Comparison of ENCODE assay signal across 9 cellular contexts in genomic region chr4:99405433-99406115, GRCh38. TPM values are rescaled to one million over a fixed set of nuclear protein-coding genes. Genes with fewer than 3 reads are reported as not detected.
A peak's percentile ranks its signal among the peaks of the same experiment; 100 is the strongest.
DNase-seq lines count a peak whose midpoint lies in the region; ATAC-seq and TF ChIP-seq lines count a peak whose summit lies in the region.
"Had no signal": no experiment of that assay in that cellular context is flagged by ENCODE, and none has a peak within 500 bp of the region (broad histone marks: within the 10 kb centered on the region; RNA-seq: fewer than 3 reads in every experiment).

No MANE protein-coding gene starts in this region.

- no peak overlapping the region for H2AK5ac ChIP-seq in mesenchymal stem cell (ENCODE audit: low read length, severe bottlenecking)

- no peaks in the 10 kb centered on the region for H3K36me3 ChIP-seq in CD8-positive, alpha-beta memory T cell (ENCODE audit: insufficient read depth, low read length)
- H3K36me3 ChIP-seq in effector memory CD4-positive, alpha-beta T cell (ENCODE audit: control insufficient read depth, insufficient read depth, low read length), result no peaks in the 10 kb centered on the region
- H3K36me3 ChIP-seq in mesenchymal stem cell (ENCODE audit: control insufficient read depth in 1 of 2, insufficient read depth in 2 of 2, low read depth in 1 of 2, low read length in 2 of 2), result no peaks in the 10 kb centered on the region

- no peak overlapping the region for H4K8ac ChIP-seq in mesenchymal stem cell (ENCODE audit: low read length)

- no peak overlapping the region for H2BK12ac ChIP-seq in mesenchymal stem cell (ENCODE audit: low read length in 2 of 2)

- no peak overlapping the region for H3K14ac ChIP-seq in mesenchymal stem cell (ENCODE audit: low read length in 2 of 2)

- no peak overlapping the region for H3K4me2 ChIP-seq in mesenchymal stem cell (ENCODE audit: low read length, poor library complexity, severe bottlenecking)

- no peak overlapping the region for H2BK5ac ChIP-seq in mesenchymal stem cell (ENCODE audit: low read depth, low read length, poor library complexity, severe bottlenecking)

- H3K9me3 ChIP-seq in CD8-positive, alpha-beta memory T cell (ENCODE audit: low read length), result no peaks in the 10 kb centered on the region
- no peaks in the 10 kb centered on the region for H3K9me3 ChIP-seq in effector memory CD4-positive, alpha-beta T cell (ENCODE audit: control insufficient read depth, low read length)
- H3K9me3 ChIP-seq in mesenchymal stem cell (ENCODE audit: control insufficient read depth, low read length), result no peaks in the 10 kb centered on the region

- H3K27ac ChIP-seq in CD8-positive, alpha-beta memory T cell (ENCODE audit: low read depth, low read length), result no peak overlapping the region
- H3K27ac ChIP-seq in effector memory CD4-positive, alpha-beta T cell (ENCODE audit: insufficient read depth, low read length, poor library complexity, severe bottlenecking), result no peak overlapping the region
- peak overlapping the region; percentile 84 for H3K27ac ChIP-seq in mesenchymal stem cell (ENCODE audit: low read length, poor library complexity, severe bottlenecking)

- POLR2A ChIA-PET in CD8-positive, alpha-beta memory T cell (lab: Charles Lee), result no interaction called here
- POLR2A ChIA-PET in activated CD8-positive, alpha-beta T cell treated with anti-CD3 and anti-CD28 coated beads for 36 hours (lab: Charles Lee), result no interaction called here

- DNase-seq in CD8-positive, alpha-beta memory T cell, result peak; percentile 29 to 66 (median 43)
- peak; percentile 69 for DNase-seq in HFFc6
- peak; percentile 39 for DNase-seq in NCI-H69 (lab: John Stamatoyannopoulos, UW)
- peak; percentile 69 for DNase-seq in activated CD8-positive, alpha-beta T cell treated with anti-CD3 and anti-CD28 coated beads for 36 hours
- peak; percentile 3 to 35 (median 5) for DNase-seq in effector memory CD4-positive, alpha-beta T cell
- DNase-seq in mesenchymal stem cell, result peak; percentile 73
- peak; percentile 46 for DNase-seq in stimulated activated CD8-positive, alpha-beta memory T cell treated with anti-CD3 and anti-CD28 coated beads, Interleukin-7, amount 100 ng/mL, for 24 hours (ENCODE audit: low read depth)

- 50% methylated on average over 2 of the region's 6 CpGs for WGBS in mesenchymal stem cell

- no peaks in the 10 kb centered on the region for H3K9me3 Mint-ChIP-seq in CD8-positive, alpha-beta memory T cell
- no peaks in the 10 kb centered on the region for H3K9me3 Mint-ChIP-seq in HFFc6
- H3K9me3 Mint-ChIP-seq in activated CD8-positive, alpha-beta T cell treated with anti-CD3 and anti-CD28 coated beads for 36 hours, result no peaks in the 10 kb centered on the region

- no peaks in the 10 kb centered on the region for H3K36me3 Mint-ChIP-seq in CD8-positive, alpha-beta memory T cell
- no peaks in the 10 kb centered on the region for H3K36me3 Mint-ChIP-seq in HFFc6 (ENCODE audit: low read depth)
- H3K36me3 Mint-ChIP-seq in activated CD8-positive, alpha-beta T cell treated with anti-CD3 and anti-CD28 coated beads for 36 hours (ENCODE audit: low read depth), result no peaks in the 10 kb centered on the region

- intact Hi-C loops in activated CD8-positive, alpha-beta T cell treated with anti-CD3 and anti-CD28 coated beads for 36 hours (cut with micrococcal nuclease), result loop anchor here (1.0 to 5.0 kb wide), 2 partner anchors 57 to 287 kb away; no protein-coding TSS in a partner anchor

- H2BK15ac ChIP-seq in mesenchymal stem cell (ENCODE audit: low read depth, poor library complexity, severe bottlenecking), result no peak overlapping the region

- no peak overlapping the region for H3K4me3 Mint-ChIP-seq in CD8-positive, alpha-beta memory T cell
- peak overlapping the region; percentile 20; the same call in 1 of the 2 replicates for H3K4me3 Mint-ChIP-seq in HFFc6
- H3K4me3 Mint-ChIP-seq in activated CD8-positive, alpha-beta T cell treated with anti-CD3 and anti-CD28 coated beads for 36 hours, result no peak overlapping the region

- no peak overlapping the region for H3K18ac ChIP-seq in mesenchymal stem cell (ENCODE audit: low read depth in 1 of 2, low read length in 2 of 2)

- H3K4ac ChIP-seq in mesenchymal stem cell (ENCODE audit: low read depth in 1 of 2, low read length in 2 of 2), result no peak overlapping the region

- peak; percentile 72 for ATAC-seq in activated CD8-positive, alpha-beta T cell treated with anti-CD3 and anti-CD28 coated beads for 36 hours
- no peak for ATAC-seq in GM21367 (IDR thresholded peaks at IDR 0.05; ENCODE audit: unreplicated experiment)

- no peak overlapping the region for H3K27ac Mint-ChIP-seq in CD8-positive, alpha-beta memory T cell
- peak overlapping the region; percentile 81 for H3K27ac Mint-ChIP-seq in HFFc6
- H3K27ac Mint-ChIP-seq in activated CD8-positive, alpha-beta T cell treated with anti-CD3 and anti-CD28 coated beads for 36 hours, result no peak overlapping the region

- H3K23ac ChIP-seq in mesenchymal stem cell (ENCODE audit: low read length in 2 of 2), result no peak overlapping the region

- H3K79me1 ChIP-seq in mesenchymal stem cell (replicated peaks; ENCODE audit: low read length, poor library complexity, severe bottlenecking), result no peaks in the 10 kb centered on the region

- CTCF ChIA-PET in CD8-positive, alpha-beta memory T cell (lab: Charles Lee), result interaction anchor here (1.1 to 2.2 kb wide), 7 partner anchors 288 to 1254 kb away, joined by 3 to 8 read pairs (median 4); partner anchors contain the start of gene METAP1
- CTCF ChIA-PET in activated CD8-positive, alpha-beta T cell treated with anti-CD3 and anti-CD28 coated beads for 36 hours (lab: Charles Lee), result interaction anchor here (0.6 to 2.9 kb wide), 22 partner anchors 10 to 1050 kb away, joined by 3 to 16 read pairs (median 4); partner anchors contain the start of genes ADH5 and METAP1

- no peak overlapping the region for H2BK120ac ChIP-seq in mesenchymal stem cell (ENCODE audit: low read depth, low read length)

- H2AFZ ChIP-seq in mesenchymal stem cell (ENCODE audit: low read depth, low read length), result no peak overlapping the region

- H3K27me3 Mint-ChIP-seq in CD8-positive, alpha-beta memory T cell, result no peaks in the 10 kb centered on the region
- peaks cover 4% of the 10 kb centered on the region for H3K27me3 Mint-ChIP-seq in HFFc6 (ENCODE audit: insufficient read depth)
- H3K27me3 Mint-ChIP-seq in activated CD8-positive, alpha-beta T cell treated with anti-CD3 and anti-CD28 coated beads for 36 hours, result no peaks in the 10 kb centered on the region

- H3K9ac ChIP-seq in mesenchymal stem cell (ENCODE audit: low read length), result peak overlapping the region; percentile 83

- peaks cover 0 to 6% (median 0%) of the 10 kb centered on the region in 3 donors for H3K4me1 Mint-ChIP-seq in CD8-positive, alpha-beta memory T cell
- peaks cover 31% of the 10 kb centered on the region for H3K4me1 Mint-ChIP-seq in HFFc6 (ENCODE audit: low read depth)
- H3K4me1 Mint-ChIP-seq in activated CD8-positive, alpha-beta T cell treated with anti-CD3 and anti-CD28 coated beads for 36 hours (ENCODE audit: low read depth), result peaks cover 16% of the 10 kb centered on the region

- no peaks in the 10 kb centered on the region for H3K4me1 ChIP-seq in CD8-positive, alpha-beta memory T cell (ENCODE audit: insufficient read depth, low read length)
- H3K4me1 ChIP-seq in effector memory CD4-positive, alpha-beta T cell (ENCODE audit: control insufficient read depth, insufficient read depth, low read length, poor library complexity, severe bottlenecking), result no peaks in the 10 kb centered on the region
- H3K4me1 ChIP-seq in mesenchymal stem cell (ENCODE audit: control insufficient read depth, insufficient read depth, low read depth, low read length), result peaks cover 4% of the 10 kb centered on the region

- peak; percentile 93 for TF ChIP-seq CTCF in HFFc6 (IDR thresholded peaks at IDR 0.05)
- TF ChIP-seq CTCF in activated CD8-positive, alpha-beta T cell treated with anti-CD3 and anti-CD28 coated beads for 36 hours (IDR thresholded peaks at IDR 0.05), result peak; percentile 93

- H3K4me3 ChIP-seq in CD8-positive, alpha-beta memory T cell (ENCODE audit: low read length), result no peak overlapping the region
- H3K4me3 ChIP-seq in effector memory CD4-positive, alpha-beta T cell (ENCODE audit: insufficient read depth, low read depth, low read length, poor library complexity, severe bottlenecking), result no peak overlapping the region
- no peak overlapping the region for H3K4me3 ChIP-seq in mesenchymal stem cell (ENCODE audit: insufficient read depth in 1 of 2, low read depth in 1 of 2, low read length in 2 of 2)

- H4K91ac ChIP-seq in mesenchymal stem cell (ENCODE audit: low read length), result no peak overlapping the region

- H3K27me3 ChIP-seq in CD8-positive, alpha-beta memory T cell (ENCODE audit: insufficient read depth, low read length, poor library complexity, severe bottlenecking), result no peaks in the 10 kb centered on the region
- H3K27me3 ChIP-seq in effector memory CD4-positive, alpha-beta T cell (replicated peaks; ENCODE audit: control insufficient read depth, insufficient read depth, low read length, poor library complexity, severe bottlenecking), result no peaks in the 10 kb centered on the region
- no peaks in the 10 kb centered on the region for H3K27me3 ChIP-seq in mesenchymal stem cell (ENCODE audit: control insufficient read depth in 1 of 2, insufficient read depth in 1 of 2, low read length in 2 of 2)

RNA-seq across cellular contexts. Expression of gene ADH7, which starts 29.6 kb away (rescaled TPM):
- total RNA-seq in CD8-positive, alpha-beta memory T cell, result not detected
- not detected for polyA plus RNA-seq in CD8-positive, alpha-beta memory T cell
- total RNA-seq in HFFc6 (2021; fragmentation: NEBNext Ultra II Directional; extraction: Animal tissue kit (Norgen Biotek cat#: 25700)), result not detected
- total RNA-seq in activated CD8-positive, alpha-beta T cell treated with anti-CD3 and anti-CD28 coated beads for 36 hours, result not detected
- not detected for polyA plus RNA-seq in mesenchymal stem cell (2013, experiment 1 of 2)
- not detected for polyA plus RNA-seq in mesenchymal stem cell (2013, experiment 2 of 2)
- total RNA-seq: T-helper 1 cell treated with Interleukin-12 subunit alpha and Interleukin-12 subunit beta and Interleukin-4 antibody, amounts not matched to agents 30 ng/mL and 1 ng/mL, for 36 hours had no signal

RNA-seq across cellular contexts. Expression of gene ADH1C, which starts 53.0 kb away (rescaled TPM):
- total RNA-seq in CD8-positive, alpha-beta memory T cell, result not detected
- polyA plus RNA-seq in CD8-positive, alpha-beta memory T cell, result not detected
- total RNA-seq in HFFc6 (2021; fragmentation: NEBNext Ultra II Directional; extraction: Animal tissue kit (Norgen Biotek cat#: 25700)), result not detected
- total RNA-seq in activated CD8-positive, alpha-beta T cell treated with anti-CD3 and anti-CD28 coated beads for 36 hours, result not detected
- polyA plus RNA-seq in mesenchymal stem cell (2013, experiment 1 of 2), result not detected
- not detected for polyA plus RNA-seq in mesenchymal stem cell (2013, experiment 2 of 2)
- total RNA-seq: T-helper 1 cell treated with Interleukin-12 subunit alpha and Interleukin-12 subunit beta and Interleukin-4 antibody, amounts not matched to agents 30 ng/mL and 1 ng/mL, for 36 hours had no signal

Comparison
In these comparisons a context has a peak if more than half of its experiments do, and no peak if none do; other contexts are left out.
1. DNase-seq: peak in every context shown above with its lines; median percentile 73 in mesenchymal stem cell; 69 in HFFc6; 69 in activated CD8-positive, alpha-beta T cell treated with anti-CD3 and anti-CD28 coated beads for 36 hours; 46 in stimulated activated CD8-positive, alpha-beta memory T cell treated with anti-CD3 and anti-CD28 coated beads, Interleukin-7, amount 100 ng/mL, for 24 hours; 43 in CD8-positive, alpha-beta memory T cell; 39 in NCI-H69; 5 in effector memory CD4-positive, alpha-beta T cell.